8 cellular contexts compared by ENCODE assay signal in genomic region chr17:19647697-19648474, GRCh38. TPM values are rescaled to one million over a fixed set of nuclear protein-coding genes. Genes with fewer than 3 reads are reported as not detected.
A peak's percentile ranks its signal among the peaks of the same experiment; 100 is the strongest.
DNase-seq lines count a peak whose midpoint lies in the region; ATAC-seq and TF ChIP-seq lines count a peak whose summit lies in the region.

No MANE protein-coding gene starts in this region.

- H3K4me3 ChIP-seq in hepatocyte: peak overlapping the region; percentile 40
- H3K4me3 ChIP-seq in prostate gland: peak overlapping the region; percentile 69 to 71

- WGBS in hepatocyte (ENCODE audit: low lambda C conversion rate, missing lambda C conversion rate): 3% methylated on average over 37 of the region's 37 CpGs
- WGBS in prostate gland: 2% methylated on average over 36 of the region's 37 CpGs

- peaks cover 46% of the 10 kb centered on the region for H3K4me1 ChIP-seq in hepatocyte (ENCODE audit: insufficient read depth)
- peaks cover 17% of the 10 kb centered on the region for H3K4me1 ChIP-seq in prostate gland (replicated peaks)

- no peaks in the 10 kb centered on the region for H3K36me3 ChIP-seq in hepatocyte (replicated peaks; ENCODE audit: insufficient read depth, low read depth)
- H3K36me3 ChIP-seq in prostate gland: no peaks in the 10 kb centered on the region

- peak; percentile 20 for DNase-seq in DMS153 treated with DMSO at 0.1 percent for 48 hours (lab: John Stamatoyannopoulos, UW; ENCODE audit: unreplicated experiment)
- DNase-seq in HuH-7 (ENCODE audit: low spot score): peak; percentile 39
- DNase-seq in SK-MEL-5 (ENCODE audit: low read depth, low spot score): peak; percentile 54
- DNase-seq in astrocyte of the hippocampus (ENCODE audit: low read depth, low spot score): peak; percentile 72
- peak; percentile 73 for DNase-seq in hepatocyte (ENCODE audit: low spot score)
- peak; percentile 45 for DNase-seq in prostate gland (ENCODE audit: low spot score)
- DNase-seq in GM13976 (ENCODE audit: low spot score): no peak

- peak overlapping the region; percentile 89 for H3K4me2 ChIP-seq in hepatocyte

- H3K27ac ChIP-seq in hepatocyte: peak overlapping the region; percentile 94
- H3K27ac ChIP-seq in prostate gland: peak overlapping the region; percentile 95 to 97

- no peaks in the 10 kb centered on the region for H3K9me2 ChIP-seq in hepatocyte (replicated peaks; ENCODE audit: insufficient read depth)

- H3K27me3 ChIP-seq in hepatocyte: no peaks in the 10 kb centered on the region
- no peaks in the 10 kb centered on the region for H3K27me3 ChIP-seq in prostate gland (replicated peaks; ENCODE audit: insufficient read depth)

- intact Hi-C loops in prostate gland (cut with DNase I): loop anchor here (5.0 kb wide), 3 partner anchors 79 to 271 kb away; partner anchors contain the start of gene MAPK7

- no peak for TF ChIP-seq POLR2A in prostate gland (IDR thresholded peaks at IDR 0.05)

- H3K79me2 ChIP-seq in hepatocyte: peaks cover 37% of the 10 kb centered on the region

- no peaks in the 10 kb centered on the region for H4K20me1 ChIP-seq in hepatocyte (ENCODE audit: insufficient read depth, poor library complexity, severe bottlenecking)

- in situ Hi-C loops in SK-MEL-5 (cut with HindIII; ENCODE audit: low pct_unique_long_range_greater_than_20kb, low sequenced_read_pairs) (no loop called here), GM13976 (cut with MboI; ENCODE audit: low sequenced_read_pairs, unreplicated experiment) (no loop called here)

- ATAC-seq in GM21447 (IDR thresholded peaks at IDR 0.05; ENCODE audit: unreplicated experiment): peak; percentile 37

- TF ChIP-seq CTCF in hepatocyte (IDR thresholded peaks at IDR 0.05; ENCODE audit: poor library complexity) (no peak), prostate gland (IDR thresholded peaks at IDR 0.05) (no peak), GM13976 (IDR thresholded peaks at IDR 0.05; ENCODE audit: borderline replicate concordance, control extremely low read depth, extremely low read depth, insufficient read depth, missing control alignments) (no peak)

- peak overlapping the region; percentile 90 for H2AFZ ChIP-seq in hepatocyte

- H3K9me3 ChIP-seq in hepatocyte (ENCODE audit: low read depth) (no peaks in the 10 kb centered on the region), prostate gland (no peaks in the 10 kb centered on the region)

RNA-seq across cellular contexts. Expression of gene ALDH3A2, which starts 0.7 kb away (rescaled TPM):
- total RNA-seq in SK-MEL-5 (2014; rRNA removed; shearing (Covaris generic)): 45.2 and 46.3 TPM in 2 replicates
- polyA plus RNA-seq in SK-MEL-5 (2015; cell fraction: cytosol; rRNA removed): 30.6 and 43.4 TPM in 2 replicates
- polyA plus RNA-seq in SK-MEL-5 (2015; cell fraction: nucleus; rRNA removed): 31.0 and 48.1 TPM in 2 replicates
- total RNA-seq in hepatocyte (116 and 137 TPM in 2 replicates), prostate gland (100 to 1,000 TPM; 202 to 357 TPM)
- polyA plus RNA-seq in hepatocyte: 62.1 and 63.6 TPM in 2 replicates
